In genomic region chr5:14186132-14186830, GRCh38 we compare ENCODE assay signal across 12 cellular contexts. TPM values are rescaled to one million over a fixed set of nuclear protein-coding genes. Genes with fewer than 3 reads are reported as not detected.
DNase-seq lines count a peak whose midpoint lies in the region; ATAC-seq and TF ChIP-seq lines count a peak whose summit lies in the region.
"Had no signal": no experiment of that assay in that cellular context is flagged by ENCODE, and none has a peak within 500 bp of the region (broad histone marks: within the 10 kb centered on the region; RNA-seq: fewer than 3 reads in every experiment).

No MANE protein-coding gene starts in this region.

- TF ChIP-seq CTCF in RWPE2 (IDR thresholded peaks at IDR 0.05; ENCODE audit: poor library complexity, severe bottlenecking) = no peak
- no peak for TF ChIP-seq CTCF in fibroblast of mammary gland (conservative IDR thresholded peaks at IDR 0.05; ENCODE audit: control insufficient read depth, insufficient read depth, low read depth, low read length)
- no peak for TF ChIP-seq CTCF in type B pancreatic cell (conservative IDR thresholded peaks at IDR 0.05)

- H3K36me3 ChIP-seq in RWPE2 (ENCODE audit: low read depth) = no peaks in the 10 kb centered on the region

- no peaks in the 10 kb centered on the region for H3K36me3 Mint-ChIP-seq in type B pancreatic cell

- H3K27me3 Mint-ChIP-seq in type B pancreatic cell = no peaks in the 10 kb centered on the region
- H3K27me3 Mint-ChIP-seq: dendritic cell treated with granulocyte-macrophage colony-stimulating factor and Interleukin-4, amounts not matched to agents 40 ng/mL and 50 ng/mL, for 4 days had no signal

- peaks cover 96% of the 10 kb centered on the region for H3K4me1 ChIP-seq in RWPE2 (ENCODE audit: insufficient read depth, poor library complexity, severe bottlenecking)

- peak overlapping the region; percentile 98 for H3K27ac ChIP-seq in RWPE2 (ENCODE audit: poor library complexity, severe bottlenecking)

- H3K4me3 ChIP-seq in RWPE2 (ENCODE audit: severe bottlenecking) (no peak overlapping the region), fibroblast of mammary gland (ENCODE audit: control insufficient read depth, low read depth, low read length) (no peak overlapping the region), skeletal muscle cell (ENCODE audit: low read depth, low read length) (no peak overlapping the region)

- peak; percentile 40 for ATAC-seq in RWPE2 (ENCODE audit: low read depth)

- no peak overlapping the region for H3K4me3 Mint-ChIP-seq in type B pancreatic cell
- H3K4me3 Mint-ChIP-seq: dendritic cell treated with granulocyte-macrophage colony-stimulating factor and Interleukin-4, amounts not matched to agents 40 ng/mL and 50 ng/mL, for 4 days had no signal

- H3K4me1 Mint-ChIP-seq in type B pancreatic cell (ENCODE audit: unreplicated experiment) = peaks cover 58% of the 10 kb centered on the region

- no peak overlapping the region for H3K27ac Mint-ChIP-seq in type B pancreatic cell
- H3K27ac Mint-ChIP-seq: dendritic cell treated with granulocyte-macrophage colony-stimulating factor and Interleukin-4, amounts not matched to agents 40 ng/mL and 50 ng/mL, for 4 days had no signal

- H3K9me3 ChIP-seq in RWPE2 (ENCODE audit: severe bottlenecking) = no peaks in the 10 kb centered on the region

- H3K27me3 ChIP-seq in RWPE2 (ENCODE audit: insufficient read depth, poor library complexity, severe bottlenecking) = no peaks in the 10 kb centered on the region

- peak; percentile 84 for DNase-seq in ELR (ENCODE audit: low read depth)
- DNase-seq in RWPE2 (ENCODE audit: low spot score) = no peak
- DNase-seq in fibroblast of mammary gland (ENCODE audit: low read depth) = peak; percentile 76
- peak; percentile 39 for DNase-seq in skeletal muscle cell (ENCODE audit: low read depth)
- no peak for DNase-seq in type B pancreatic cell (ENCODE audit: extremely low spot score, unreplicated experiment)
- no peak for DNase-seq in NOMO-1 (lab: John Stamatoyannopoulos, UW; ENCODE audit: unreplicated experiment in 2 of 2)
- no peak for DNase-seq in NCI-H748 treated with DMSO at 0.1 percent for 48 hours (lab: John Stamatoyannopoulos, UW)
- DNase-seq in NCI-H748 (lab: John Stamatoyannopoulos, UW; ENCODE audit: unreplicated experiment) = no peak
- DNase-seq: DMS 273 treated with DMSO at 0.1 percent for 48 hours; left cardiac atrium; stimulated activated CD4-positive, alpha-beta T cell treated with anti-CD3 and anti-CD28 coated beads, Interleukin-4, amount 100 ng/mL, for 24 hours had no signal

- H3K9me3 Mint-ChIP-seq in type B pancreatic cell = no peaks in the 10 kb centered on the region
- H3K9me3 Mint-ChIP-seq: dendritic cell treated with granulocyte-macrophage colony-stimulating factor and Interleukin-4, amounts not matched to agents 40 ng/mL and 50 ng/mL, for 4 days had no signal

RNA-seq across cellular contexts. Expression of gene TRIO, which starts 43.1 kb away (rescaled TPM):
- total RNA-seq in type B pancreatic cell (ENCODE audit: low replicate concordance) = 61.9 and 145 TPM in 2 replicates

Comparison
In these comparisons a context has a peak if more than half of its experiments do, and no peak if none do; other contexts are left out.
1. DNase-seq: peak in ELR (single experiment), fibroblast of mammary gland (single experiment) and skeletal muscle cell (single experiment); none in RWPE2 (single experiment), type B pancreatic cell (single experiment), NOMO-1 (0 of 2), NCI-H748 treated with DMSO at 0.1 percent for 48 hours (single experiment) and NCI-H748 (single experiment).